Comparison of ENCODE assay signal across 8 cellular contexts in genomic region chr14:93231129-93231979, GRCh38. TPM values are rescaled to one million over a fixed set of nuclear protein-coding genes. Genes with fewer than 3 reads are reported as not detected.
DNase-seq lines count a peak whose midpoint lies in the region; ATAC-seq lines count a peak whose summit lies in the region.

No MANE protein-coding gene starts in this region.

- ATAC-seq in HG03025 (IDR thresholded peaks at IDR 0.05; ENCODE audit: low FRiP score, unreplicated experiment), result no peak
- no peak for ATAC-seq in GM21529 (IDR thresholded peaks at IDR 0.05; ENCODE audit: unreplicated experiment)

- H3K9ac ChIP-seq in mucosa of stomach (ENCODE audit: low read length), result no peak overlapping the region

- H3K9me3 ChIP-seq in mucosa of stomach (ENCODE audit: control insufficient read depth, low read length), result no peaks in the 10 kb centered on the region

- H3K27me3 ChIP-seq in mucosa of stomach (ENCODE audit: control insufficient read depth, insufficient read depth, low read length), result peaks cover 19% of the 10 kb centered on the region

- peaks cover 7% of the 10 kb centered on the region for H3K4me1 ChIP-seq in mucosa of stomach (ENCODE audit: control insufficient read depth, insufficient read depth, low read length)

- DNase-seq in DMS79 (lab: John Stamatoyannopoulos, UW), result peak; percentile 56
- DNase-seq in NCI-H345 (lab: John Stamatoyannopoulos, UW), result peak; percentile 78
- peak; percentile 41 for DNase-seq in cerebellum (ENCODE audit: low spot score)
- DNase-seq in OCI-M1 (lab: John Stamatoyannopoulos, UW), result no peak
- no peak for DNase-seq in germinal center (ENCODE audit: low spot score)

- H3K4me3 ChIP-seq in mucosa of stomach (ENCODE audit: low read length), result peak overlapping the region; percentile 14

- H3K36me3 ChIP-seq in mucosa of stomach (ENCODE audit: control insufficient read depth, insufficient read depth, low read length), result peaks cover 7% of the 10 kb centered on the region

RNA-seq across cellular contexts. Expression of gene UBR7, which starts 24.3 kb away (rescaled TPM):
- total RNA-seq in cerebellum, result 26.9 TPM

RNA-seq across cellular contexts. Expression of gene GON7, which starts 24.5 kb away (rescaled TPM):
- 10.2 TPM for total RNA-seq in cerebellum

RNA-seq across cellular contexts. Expression of gene LYSET, which starts 46.2 kb away (rescaled TPM):
- 16.1 TPM for total RNA-seq in cerebellum

RNA-seq across cellular contexts. Expression of gene MOAP1, which starts 46.7 kb away (rescaled TPM):
- 46.5 TPM for total RNA-seq in cerebellum

Comparison
In these comparisons a context has a peak if more than half of its experiments do, and no peak if none do; other contexts are left out.
1. DNase-seq: peak in DMS79 (single experiment), NCI-H345 (single experiment) and cerebellum (single experiment); none in OCI-M1 (single experiment) and germinal center (single experiment).